Comparison of ENCODE assay signal across 2 cellular contexts in genomic region chr13:49803047-49803446, GRCh38. TPM values are rescaled to one million over a fixed set of nuclear protein-coding genes. Genes with fewer than 3 reads are reported as not detected.
DNase-seq lines count a peak whose midpoint lies in the region; ATAC-seq and TF ChIP-seq lines count a peak whose summit lies in the region.
"Not testable (repeated sequence)": the region's sequence is repeated elsewhere in the genome, so short reads cannot be mapped to it uniquely, and the experiment has no call there.

No MANE protein-coding gene starts in this region.

- not testable (repeated sequence) for H3K4me3 ChIP-seq in GM23338; trophoblast cell (ENCODE audit: low read depth, low read length)

- peak overlapping the region; percentile 91; the same call in 1 of the 2 replicates for H2AFZ ChIP-seq in GM23338
- not testable (repeated sequence) for H2AFZ ChIP-seq in trophoblast cell (ENCODE audit: insufficient read depth, low read length, poor library complexity)

- not testable (repeated sequence) for H2AK5ac ChIP-seq in trophoblast cell (ENCODE audit: low read length)

- not testable (repeated sequence) for H3K4me3 Mint-ChIP-seq in GM23338

- not testable (repeated sequence) for H3K4ac ChIP-seq in trophoblast cell (ENCODE audit: low read depth, low read length)

- not testable (repeated sequence) for H4K91ac ChIP-seq in trophoblast cell (ENCODE audit: low read depth, low read length)

- not testable (repeated sequence) for H3K23ac ChIP-seq in trophoblast cell (ENCODE audit: low read length)

- not testable (repeated sequence) for H3F3A ChIP-seq in GM23338 (replicated peaks; ENCODE audit: low read depth)

- H2BK120ac ChIP-seq in trophoblast cell (ENCODE audit: insufficient read depth, low read length, poor library complexity), result not testable (repeated sequence)

- not testable (repeated sequence) for DNase-seq in GM23338 (ENCODE audit: low spot score)
- peak; percentile 60 to 77 for DNase-seq in trophoblast cell

- not testable (repeated sequence) for H3K18ac ChIP-seq in trophoblast cell (ENCODE audit: low read length)

- no CpG with 5 or more reads among the region's 10 CpGs for WGBS in trophoblast cell (ENCODE audit: extremely low coverage, insufficient coverage, insufficient read length)

- H3K36me3 Mint-ChIP-seq in GM23338 (ENCODE audit: low read depth), result not testable (repeated sequence)

- H3K79me2 ChIP-seq in GM23338 (replicated peaks; ENCODE audit: insufficient read depth); trophoblast cell (ENCODE audit: control insufficient read depth, insufficient read depth, low read length, poor library complexity): not testable (repeated sequence)

- H3K14ac ChIP-seq in trophoblast cell (ENCODE audit: low read length), result not testable (repeated sequence)

- H3K27me3 Mint-ChIP-seq in GM23338 (ENCODE audit: insufficient read depth, low read depth, poor library complexity), result not testable (repeated sequence)

- H3K9me2 ChIP-seq in GM23338 (ENCODE audit: insufficient read depth), result not testable (repeated sequence)

- not testable (repeated sequence) for ATAC-seq in GM23338

- H4K8ac ChIP-seq in trophoblast cell (ENCODE audit: low read depth, low read length), result not testable (repeated sequence)

- H2BK12ac ChIP-seq in trophoblast cell (ENCODE audit: low read length), result not testable (repeated sequence)

- not testable (repeated sequence) for H2BK5ac ChIP-seq in trophoblast cell (ENCODE audit: low read depth, low read length, poor library complexity)

- H3K79me1 ChIP-seq in trophoblast cell (ENCODE audit: low read length), result not testable (repeated sequence)

- TF ChIP-seq CTCF in GM23338 (conservative IDR thresholded peaks at IDR 0.05; ENCODE audit: low read depth in 2 of 2), result not testable (repeated sequence)

- not testable (repeated sequence) for H3K27ac ChIP-seq in GM23338 (ENCODE audit: low read depth); trophoblast cell (ENCODE audit: low read depth, low read length)

- H3K9ac ChIP-seq in trophoblast cell (ENCODE audit: low read length), result not testable (repeated sequence)

- H3K27me3 ChIP-seq in GM23338 (ENCODE audit: insufficient read depth); trophoblast cell (ENCODE audit: insufficient read depth, low read length): not testable (repeated sequence)

- H3K36me3 ChIP-seq in GM23338 (ENCODE audit: insufficient read depth); trophoblast cell (ENCODE audit: control insufficient read depth in 1 of 2, insufficient read depth in 2 of 2, low read length in 2 of 2): not testable (repeated sequence)

- H4K20me1 ChIP-seq in GM23338 (replicated peaks; ENCODE audit: insufficient read depth), result not testable (repeated sequence)

- not testable (repeated sequence) for H3K4me1 ChIP-seq in GM23338 (ENCODE audit: insufficient read depth); trophoblast cell (ENCODE audit: control insufficient read depth in 1 of 2, insufficient read depth in 2 of 2, low read length in 2 of 2)

- not testable (repeated sequence) for H4K12ac ChIP-seq in trophoblast cell (ENCODE audit: low read depth, low read length)

- not testable (repeated sequence) for H3K4me1 Mint-ChIP-seq in GM23338

- not testable (repeated sequence) for H3K27ac Mint-ChIP-seq in GM23338

- H3K9me3 ChIP-seq in trophoblast cell (ENCODE audit: insufficient read depth, low read depth, low read length), result not testable (repeated sequence)

- not testable (repeated sequence) for H3K4me2 ChIP-seq in GM23338; trophoblast cell (ENCODE audit: low read length)

- not testable (repeated sequence) for H3K9me3 Mint-ChIP-seq in GM23338

RNA-seq across cellular contexts. Expression of gene KPNA3, which starts 10.6 kb away (rescaled TPM):
- 50.9 and 55.7 TPM in 2 replicates for total RNA-seq in GM23338 (2014; rRNA removed; shearing (Covaris generic))
- 26.8 and 30.5 TPM in 2 replicates for polyA plus RNA-seq in GM23338 (2016; fragmentation: Nextera tagmentation; extraction: Ambion mirVana)
- 27.1 and 28.2 TPM in 2 replicates for polyA plus RNA-seq in trophoblast cell (2013)
